16 cellular contexts compared by ENCODE assay signal in genomic region chr14:52693004-52693403, GRCh38. TPM values are rescaled to one million over a fixed set of nuclear protein-coding genes. Genes with fewer than 3 reads are reported as not detected.
DNase-seq lines count a peak whose midpoint lies in the region; ATAC-seq and TF ChIP-seq lines count a peak whose summit lies in the region.
"Had no signal": no experiment of that assay in that cellular context is flagged by ENCODE, and none has a peak within 500 bp of the region (broad histone marks: within the 10 kb centered on the region; RNA-seq: fewer than 3 reads in every experiment).

No MANE protein-coding gene starts in this region.

- no peak overlapping the region for H2BK20ac ChIP-seq in IMR-90 (ENCODE audit: low read depth, low read length)

- H3K9me3 Mint-ChIP-seq in activated CD4-positive, alpha-beta memory T cell treated with anti-CD3 and anti-CD28 coated beads, Interleukin-2, amount 10 ng/mL, durations not matched to agents 7 days and 5 days: no peaks in the 10 kb centered on the region
- H3K9me3 Mint-ChIP-seq in activated CD4-positive, alpha-beta memory T cell treated with anti-CD3 and anti-CD28 coated beads for 36 hours: no peaks in the 10 kb centered on the region
- no peaks in the 10 kb centered on the region for H3K9me3 Mint-ChIP-seq in activated naive CD8-positive, alpha-beta T cell treated with anti-CD3 and anti-CD28 coated beads for 36 hours
- no peaks in the 10 kb centered on the region for H3K9me3 Mint-ChIP-seq in natural killer cell treated with Interleukin-12 subunit alpha and Interleukin-12 subunit beta and Interleukin-15 and Interleukin-18, amount 100 ng/mL, for 72 hours

- no peak for TF ChIP-seq POLR2A in IMR-90 (IDR thresholded peaks at IDR 0.05; ENCODE audit: low read depth, low read length)

- H2AK5ac ChIP-seq in IMR-90 (ENCODE audit: low read depth, low read length): no peak overlapping the region

- H3K4me3 ChIP-seq in IMR-90 (ENCODE audit: insufficient read depth, low read depth, low read length): no peak overlapping the region
- H3K4me3 ChIP-seq: HAP-1, lung, thoracic aorta had no signal

- 100% methylated on average over 1 of the region's 2 CpGs; no CpG with 5 or more reads in 1 of the 2 experiments for whole genome bisulfite sequencing in IMR-90 (ENCODE audit: extremely low coverage in 2 of 2, insufficient read length in 1 of 2), 2 experiments

- no peak overlapping the region for H3K14ac ChIP-seq in IMR-90 (replicated peaks; ENCODE audit: low read depth, low read length)

- H3K27me3 Mint-ChIP-seq in activated CD4-positive, alpha-beta memory T cell treated with anti-CD3 and anti-CD28 coated beads, Interleukin-2, amount 10 ng/mL, durations not matched to agents 7 days and 5 days: no peaks in the 10 kb centered on the region
- H3K27me3 Mint-ChIP-seq in activated CD4-positive, alpha-beta memory T cell treated with anti-CD3 and anti-CD28 coated beads for 36 hours: no peaks in the 10 kb centered on the region
- no peaks in the 10 kb centered on the region for H3K27me3 Mint-ChIP-seq in activated naive CD8-positive, alpha-beta T cell treated with anti-CD3 and anti-CD28 coated beads for 36 hours
- no peaks in the 10 kb centered on the region for H3K27me3 Mint-ChIP-seq in natural killer cell treated with Interleukin-12 subunit alpha and Interleukin-12 subunit beta and Interleukin-15 and Interleukin-18, amount 100 ng/mL, for 72 hours

- H2AK9ac ChIP-seq in IMR-90 (replicated peaks; ENCODE audit: low read depth, low read length, poor library complexity): no peak overlapping the region

- no peaks in the 10 kb centered on the region for H3K27me3 ChIP-seq in IMR-90 (ENCODE audit: control insufficient read depth, insufficient read depth, low read length)

- no peak for TF ChIP-seq RAD21 in IMR-90 (IDR thresholded peaks at IDR 0.05; ENCODE audit: low read length)

- no peak overlapping the region for H4K91ac ChIP-seq in IMR-90 (ENCODE audit: insufficient read depth, low read depth, low read length)

- no peak overlapping the region for H3K9ac ChIP-seq in IMR-90 (ENCODE audit: low read depth, low read length)

- POLR2A ChIA-PET in activated CD4-positive, alpha-beta memory T cell treated with anti-CD3 and anti-CD28 coated beads, Interleukin-2, amount 10 ng/mL, durations not matched to agents 7 days and 5 days (lab: Charles Lee): interaction anchor here (0.8 to 6.6 kb wide), 4 partner anchors 15 to 139 kb away, joined by 3 to 130 read pairs (median 6); partner anchors contain the start of gene PSMC6
- POLR2A ChIA-PET in activated CD4-positive, alpha-beta memory T cell treated with anti-CD3 and anti-CD28 coated beads for 36 hours (lab: Charles Lee): no interaction called here
- POLR2A ChIA-PET in IMR-90 (lab: Charles Lee; ENCODE audit: unreplicated experiment): no interaction called here

- no peak overlapping the region for H2BK5ac ChIP-seq in IMR-90 (ENCODE audit: low read depth, low read length, poor library complexity, severe bottlenecking)

- peak overlapping the region; percentile 39; the same call in 1 of the 2 replicates for H3K4me2 ChIP-seq in IMR-90 (ENCODE audit: low read depth, low read length)

- no peak overlapping the region for H4K8ac ChIP-seq in IMR-90 (ENCODE audit: low read depth in 2 of 2, low read length in 2 of 2)

- H3K23ac ChIP-seq in IMR-90 (ENCODE audit: low read depth, low read length): no peak overlapping the region

- H3K79me1 ChIP-seq in IMR-90 (ENCODE audit: low read depth in 1 of 2, low read length in 2 of 2): peaks cover 9 to 55% of the 10 kb centered on the region in 2 experiments

- no peak overlapping the region for H3K4ac ChIP-seq in IMR-90 (ENCODE audit: low read depth, low read length)

- peaks cover 64% of the 10 kb centered on the region for H3K4me1 Mint-ChIP-seq in activated CD4-positive, alpha-beta memory T cell treated with anti-CD3 and anti-CD28 coated beads, Interleukin-2, amount 10 ng/mL, durations not matched to agents 7 days and 5 days
- H3K4me1 Mint-ChIP-seq in activated CD4-positive, alpha-beta memory T cell treated with anti-CD3 and anti-CD28 coated beads for 36 hours (ENCODE audit: low read depth): peaks cover 54% of the 10 kb centered on the region
- peaks cover 48% of the 10 kb centered on the region for H3K4me1 Mint-ChIP-seq in activated naive CD8-positive, alpha-beta T cell treated with anti-CD3 and anti-CD28 coated beads for 36 hours
- peaks cover 36 to 40% of the 10 kb centered on the region in 2 donors for H3K4me1 Mint-ChIP-seq in natural killer cell treated with Interleukin-12 subunit alpha and Interleukin-12 subunit beta and Interleukin-15 and Interleukin-18, amount 100 ng/mL, for 72 hours (ENCODE audit: low read depth in 2 of 2)

- H2AFZ ChIP-seq in IMR-90 (replicated peaks; ENCODE audit: low read length, poor library complexity): no peak overlapping the region

- no peak for ATAC-seq in IMR-90 (ENCODE audit: low read depth)
- no peak for ATAC-seq in natural killer cell treated with Interleukin-12 subunit alpha and Interleukin-12 subunit beta and Interleukin-15 and Interleukin-18, amount 100 ng/mL, for 72 hours

- H2BK120ac ChIP-seq in IMR-90 (ENCODE audit: low read depth, low read length): no peak overlapping the region

- no peak overlapping the region for H3K27ac ChIP-seq in IMR-90 (ENCODE audit: insufficient read depth, low read length)
- H3K27ac ChIP-seq: thoracic aorta had no signal

- no peak overlapping the region for H3K18ac ChIP-seq in IMR-90 (ENCODE audit: low read depth, low read length)

- no peaks in the 10 kb centered on the region for H3K36me3 ChIP-seq in IMR-90 (ENCODE audit: control insufficient read depth, insufficient read depth, low read length)
- H3K36me3 ChIP-seq: HAP-1, thoracic aorta had no signal

- DNase-seq in activated CD4-positive, alpha-beta memory T cell treated with anti-CD3 and anti-CD28 coated beads, Interleukin-2, amount 10 ng/mL, durations not matched to agents 7 days and 5 days: no peak
- no peak for DNase-seq in activated CD4-positive, alpha-beta memory T cell treated with anti-CD3 and anti-CD28 coated beads for 36 hours
- DNase-seq in IMR-90 (no peak), DMS 273 (lab: John Stamatoyannopoulos, UW; ENCODE audit: unreplicated experiment) (no peak), ecto neural progenitor cell (ENCODE audit: low spot score) (no peak), putamen (ENCODE audit: low spot score) (no peak)
- DNase-seq in activated naive CD8-positive, alpha-beta T cell treated with anti-CD3 and anti-CD28 coated beads for 36 hours: no peak
- DNase-seq in natural killer cell treated with Interleukin-12 subunit alpha and Interleukin-12 subunit beta and Interleukin-15 and Interleukin-18, amount 100 ng/mL, for 72 hours (ENCODE audit: low spot score): no peak
- DNase-seq: dermis blood vessel endothelial cell, NCI-H1436 treated with DMSO at 0.1 percent for 48 hours, NCI-H446, occipital lobe, T1000 had no signal

- no peak overlapping the region for H2BK15ac ChIP-seq in IMR-90 (ENCODE audit: low read depth, low read length)

- H3K27ac Mint-ChIP-seq in activated CD4-positive, alpha-beta memory T cell treated with anti-CD3 and anti-CD28 coated beads, Interleukin-2, amount 10 ng/mL, durations not matched to agents 7 days and 5 days: peak overlapping the region; percentile 72
- H3K27ac Mint-ChIP-seq in activated CD4-positive, alpha-beta memory T cell treated with anti-CD3 and anti-CD28 coated beads for 36 hours: no peak overlapping the region
- H3K27ac Mint-ChIP-seq in activated naive CD8-positive, alpha-beta T cell treated with anti-CD3 and anti-CD28 coated beads for 36 hours: no peak overlapping the region
- H3K27ac Mint-ChIP-seq in natural killer cell treated with Interleukin-12 subunit alpha and Interleukin-12 subunit beta and Interleukin-15 and Interleukin-18, amount 100 ng/mL, for 72 hours: peak overlapping the region; percentile 96

- H3K9me1 ChIP-seq in IMR-90 (ENCODE audit: insufficient read depth, low read length): peaks cover 3% of the 10 kb centered on the region; the same call in 1 of the 2 replicates

- peaks cover 38% of the 10 kb centered on the region for H4K20me1 ChIP-seq in IMR-90 (ENCODE audit: insufficient read depth, low read length)

- dilution Hi-C loops in IMR-90 (cut with HindIII; ENCODE audit: low sequenced_read_pairs, unreplicated experiment): no loop called here

- TF ChIP-seq CTCF in IMR-90 (conservative IDR thresholded peaks at IDR 0.05; ENCODE audit: low read depth, low read length): no peak

- no peak overlapping the region for H3K56ac ChIP-seq in IMR-90 (ENCODE audit: extremely low read depth, insufficient read depth, low read length)

- H3K9me3 ChIP-seq in IMR-90 (ENCODE audit: control insufficient read depth, insufficient read depth, low read length): no peaks in the 10 kb centered on the region
- H3K9me3 ChIP-seq: HAP-1, thoracic aorta had no signal

- H3K4me3 Mint-ChIP-seq in activated CD4-positive, alpha-beta memory T cell treated with anti-CD3 and anti-CD28 coated beads, Interleukin-2, amount 10 ng/mL, durations not matched to agents 7 days and 5 days: peak overlapping the region; percentile 92
- H3K4me3 Mint-ChIP-seq in activated CD4-positive, alpha-beta memory T cell treated with anti-CD3 and anti-CD28 coated beads for 36 hours: no peak overlapping the region
- H3K4me3 Mint-ChIP-seq in activated naive CD8-positive, alpha-beta T cell treated with anti-CD3 and anti-CD28 coated beads for 36 hours: peak overlapping the region; percentile 98
- H3K4me3 Mint-ChIP-seq in natural killer cell treated with Interleukin-12 subunit alpha and Interleukin-12 subunit beta and Interleukin-15 and Interleukin-18, amount 100 ng/mL, for 72 hours: peak overlapping the region; percentile 97

- H3K36me3 Mint-ChIP-seq in activated CD4-positive, alpha-beta memory T cell treated with anti-CD3 and anti-CD28 coated beads, Interleukin-2, amount 10 ng/mL, durations not matched to agents 7 days and 5 days (ENCODE audit: low read depth): peaks cover 59% of the 10 kb centered on the region
- H3K36me3 Mint-ChIP-seq in activated CD4-positive, alpha-beta memory T cell treated with anti-CD3 and anti-CD28 coated beads for 36 hours: peaks cover 23% of the 10 kb centered on the region
- H3K36me3 Mint-ChIP-seq in activated naive CD8-positive, alpha-beta T cell treated with anti-CD3 and anti-CD28 coated beads for 36 hours: peaks cover 37% of the 10 kb centered on the region
- peaks cover 6% of the 10 kb centered on the region for H3K36me3 Mint-ChIP-seq in natural killer cell treated with Interleukin-12 subunit alpha and Interleukin-12 subunit beta and Interleukin-15 and Interleukin-18, amount 100 ng/mL, for 72 hours

- no TSS peak for BruUV-seq in IMR-90 (replicated peaks; lab: Mats Ljungman, UMichigan)

- H4K5ac ChIP-seq in IMR-90 (ENCODE audit: low read depth, low read length): no peak overlapping the region

- CTCF ChIA-PET in activated CD4-positive, alpha-beta memory T cell treated with anti-CD3 and anti-CD28 coated beads, Interleukin-2, amount 10 ng/mL, durations not matched to agents 7 days and 5 days (lab: Charles Lee): interaction anchor here (1.6 kb wide), 1 partner anchor 15 kb away, joined by 3 read pairs; the partner anchor contains the start of gene PSMC6
- CTCF ChIA-PET in activated CD4-positive, alpha-beta memory T cell treated with anti-CD3 and anti-CD28 coated beads for 36 hours (lab: Charles Lee): no interaction called here
- CTCF ChIA-PET in IMR-90 (lab: Yijun Ruan, JAX): no interaction called here

- intact Hi-C loops in activated CD4-positive, alpha-beta memory T cell treated with anti-CD3 and anti-CD28 coated beads for 36 hours (cut with micrococcal nuclease): loop anchor here (10.0 kb wide), 1 partner anchor 1038 kb away; the partner anchor contains the start of gene FRMD6
- intact Hi-C loops in IMR-90 (cut with micrococcal nuclease): loop anchor here (5.0 kb wide), 2 partner anchors 381 to 396 kb away; partner anchors contain the start of gene PTGER2

- peaks cover 2% of the 10 kb centered on the region for H3K4me1 ChIP-seq in IMR-90 (ENCODE audit: control insufficient read depth, insufficient read depth, low read length)

- in situ Hi-C loops in IMR-90 (cut with MboI; ENCODE audit: low sequenced_read_pairs): loop anchor here (25.0 kb wide), 1 partner anchor 381 kb away; the partner anchor contains the start of gene PTGER2

RNA-seq across cellular contexts. Expression of gene ERO1A, which starts 2.4 kb away (rescaled TPM):
- 100 to 1,000 TPM; 256 to 270 TPM for total RNA-seq in activated CD4-positive, alpha-beta memory T cell treated with anti-CD3 and anti-CD28 coated beads, Interleukin-2, amount 10 ng/mL, durations not matched to agents 7 days and 5 days
- 100 to 1,000 TPM; 138 to 153 TPM for total RNA-seq in activated CD4-positive, alpha-beta memory T cell treated with anti-CD3 and anti-CD28 coated beads for 36 hours
- 38.0 and 44.6 TPM in 2 replicates for total RNA-seq in IMR-90 (2012; rRNA removed)
- polyA plus RNA-seq in IMR-90 (2012; rRNA removed): 23.4 and 29.7 TPM in 2 replicates
- 24.3 and 49.5 TPM in 2 replicates for polyA plus RNA-seq in IMR-90 (2012; cell fraction: cytosol; rRNA removed)
- 8.9 and 20.0 TPM in 2 replicates for polyA plus RNA-seq in IMR-90 (2012; cell fraction: nucleus; rRNA removed; ENCODE audit: low replicate concordance)
- 100 to 1,000 TPM; 120 to 121 TPM for total RNA-seq in activated naive CD8-positive, alpha-beta T cell treated with anti-CD3 and anti-CD28 coated beads for 36 hours
- 100 to 1,000 TPM; 142 to 146 TPM for total RNA-seq in natural killer cell treated with Interleukin-12 subunit alpha and Interleukin-12 subunit beta and Interleukin-15 and Interleukin-18, amount 100 ng/mL, for 72 hours

RNA-seq across cellular contexts. Expression of gene PSMC6, which starts 14.0 kb away (rescaled TPM):
- total RNA-seq in activated CD4-positive, alpha-beta memory T cell treated with anti-CD3 and anti-CD28 coated beads, Interleukin-2, amount 10 ng/mL, durations not matched to agents 7 days and 5 days: 10 to 100 TPM; 78.3 to 80.8 TPM
- 100 to 1,000 TPM; 109 to 110 TPM for total RNA-seq in activated CD4-positive, alpha-beta memory T cell treated with anti-CD3 and anti-CD28 coated beads for 36 hours
- 62.9 and 139 TPM in 2 replicates for total RNA-seq in IMR-90 (2012; rRNA removed)
- 61.3 and 85.4 TPM in 2 replicates for polyA plus RNA-seq in IMR-90 (2012; rRNA removed)
- polyA plus RNA-seq in IMR-90 (2012; cell fraction: cytosol; rRNA removed): 4.8 and 9.7 TPM in 2 replicates
- polyA plus RNA-seq in IMR-90 (2012; cell fraction: nucleus; rRNA removed; ENCODE audit: low replicate concordance): 10.1 and 67.5 TPM in 2 replicates
- total RNA-seq in activated naive CD8-positive, alpha-beta T cell treated with anti-CD3 and anti-CD28 coated beads for 36 hours: 100 to 1,000 TPM; 117 to 123 TPM
- total RNA-seq in natural killer cell treated with Interleukin-12 subunit alpha and Interleukin-12 subunit beta and Interleukin-15 and Interleukin-18, amount 100 ng/mL, for 72 hours: 100 to 1,000 TPM; 123 to 129 TPM

RNA-seq across cellular contexts. Expression of gene STYX, which starts 37.0 kb away (rescaled TPM):
- 10 to 100 TPM; 21.0 to 25.1 TPM for total RNA-seq in activated CD4-positive, alpha-beta memory T cell treated with anti-CD3 and anti-CD28 coated beads, Interleukin-2, amount 10 ng/mL, durations not matched to agents 7 days and 5 days
- 10 to 100 TPM; 15.9 to 17.0 TPM for total RNA-seq in activated CD4-positive, alpha-beta memory T cell treated with anti-CD3 and anti-CD28 coated beads for 36 hours
- total RNA-seq in IMR-90 (2012; rRNA removed): 7.5 and 20.0 TPM in 2 replicates
- 4.7 and 5.8 TPM in 2 replicates for polyA plus RNA-seq in IMR-90 (2012; rRNA removed)
- polyA plus RNA-seq in IMR-90 (2012; cell fraction: cytosol; rRNA removed): 2.0 and 2.2 TPM in 2 replicates
- polyA plus RNA-seq in IMR-90 (2012; cell fraction: nucleus; rRNA removed; ENCODE audit: low replicate concordance): 1.2 and 2.8 TPM in 2 replicates
- total RNA-seq in activated naive CD8-positive, alpha-beta T cell treated with anti-CD3 and anti-CD28 coated beads for 36 hours: 10 to 100 TPM; 16.3 to 17.5 TPM
- total RNA-seq in natural killer cell treated with Interleukin-12 subunit alpha and Interleukin-12 subunit beta and Interleukin-15 and Interleukin-18, amount 100 ng/mL, for 72 hours: 10 to 100 TPM; 11.9 to 13.2 TPM

Comparison
In these comparisons a context has a peak if more than half of its experiments do, and no peak if none do; other contexts are left out.
1. H3K27ac Mint-ChIP-seq: peak in activated CD4-positive, alpha-beta memory T cell treated with anti-CD3 and anti-CD28 coated beads, Interleukin-2, amount 10 ng/mL, durations not matched to agents 7 days and 5 days (single experiment) and natural killer cell treated with Interleukin-12 subunit alpha and Interleukin-12 subunit beta and Interleukin-15 and Interleukin-18, amount 100 ng/mL, for 72 hours (2 of 2); none in activated CD4-positive, alpha-beta memory T cell treated with anti-CD3 and anti-CD28 coated beads for 36 hours (single experiment) and activated naive CD8-positive, alpha-beta T cell treated with anti-CD3 and anti-CD28 coated beads for 36 hours (single experiment).